Comparison of ENCODE assay signal across 12 cellular contexts in the genomic region with DNA sequence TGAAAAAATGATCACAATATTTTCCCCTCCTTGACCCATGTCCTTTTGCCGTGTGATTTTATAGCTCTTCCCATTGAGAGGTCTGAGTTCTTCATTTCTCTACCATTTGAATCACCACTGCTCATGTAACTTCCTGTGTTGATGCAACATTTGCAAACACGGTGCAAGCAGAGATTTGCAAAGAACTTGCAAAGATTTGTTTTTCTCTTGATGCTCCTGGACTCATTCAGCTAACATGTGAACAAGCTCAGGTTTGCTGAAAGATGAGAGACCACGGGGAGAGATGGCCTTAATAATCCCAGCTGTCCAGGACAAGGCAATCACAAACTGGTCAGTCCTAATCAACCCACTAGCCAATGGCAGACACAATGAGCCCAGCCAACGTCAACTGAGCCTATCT. TPM values are rescaled to one million over a fixed set of nuclear protein-coding genes. Genes with fewer than 3 reads are reported as not detected.
DNase-seq lines count a peak whose midpoint lies in the region; TF ChIP-seq lines count a peak whose summit lies in the region.
"Had no signal": no experiment of that assay in that cellular context is flagged by ENCODE, and none has a peak within 500 bp of the region (broad histone marks: within the 10 kb centered on the region; RNA-seq: fewer than 3 reads in every experiment).

No MANE protein-coding gene starts in this region.

- DNase-seq in NK-92 treated with Interleukin-12 subunit alpha and Interleukin-12 subunit beta, amount 100 ng/mL, for 24 hours (lab: John Stamatoyannopoulos, UW): peak; percentile 58
- no peak for DNase-seq in NK-92 (lab: John Stamatoyannopoulos, UW; ENCODE audit: unreplicated experiment)
- peak; percentile 79 for DNase-seq in NOMO-1 treated with DMSO at 0.1 percent for 48 hours (lab: John Stamatoyannopoulos, UW; ENCODE audit: unreplicated experiment)
- no peak for DNase-seq in mammary epithelial cell
- DNase-seq in hippocampal formation (lab: John Stamatoyannopoulos, UW): no peak
- no peak for DNase-seq in DMS114 treated with DMSO at 0.1 percent for 48 hours (lab: John Stamatoyannopoulos, UW; ENCODE audit: unreplicated experiment)
- no peak for DNase-seq in colonic mucosa
- DNase-seq: 8988T, kidney had no signal

- H3K9ac ChIP-seq in mammary epithelial cell (ENCODE audit: insufficient read depth, low read length) (no peak overlapping the region), colonic mucosa (ENCODE audit: low read depth in 2 of 2, low read length in 2 of 2) (no peak overlapping the region)

- no TSS peak for BruUV-seq in mammary epithelial cell (replicated peaks; lab: Mats Ljungman, UMichigan)

- H3K79me2 ChIP-seq in mammary epithelial cell (ENCODE audit: insufficient read depth, low read length): no peaks in the 10 kb centered on the region

- H3K9me3 ChIP-seq in mammary epithelial cell (replicated peaks; ENCODE audit: insufficient read depth, low read length) (no peaks in the 10 kb centered on the region), neutrophil (no peaks in the 10 kb centered on the region), colonic mucosa (no peaks in the 10 kb centered on the region)

- no peaks in the 10 kb centered on the region for H3K36me3 ChIP-seq in mammary epithelial cell (ENCODE audit: insufficient read depth, low read length)
- H3K36me3 ChIP-seq in neutrophil: peaks cover 98% of the 10 kb centered on the region
- no peaks in the 10 kb centered on the region for H3K36me3 ChIP-seq in colonic mucosa

- peaks cover 2% of the 10 kb centered on the region for H4K20me1 ChIP-seq in mammary epithelial cell (ENCODE audit: insufficient read depth, low read length)

- peak overlapping the region; percentile 46 for H2AFZ ChIP-seq in mammary epithelial cell (ENCODE audit: low read depth, low read length)

- intact Hi-C loops in mammary epithelial cell (cut with micrococcal nuclease): no loop called here
- intact Hi-C loops in colonic mucosa (cut with DNase I): no loop called here

- dilution Hi-C loops in mammary epithelial cell (cut with HindIII; ENCODE audit: low sequenced_read_pairs): no loop called here

- no peak overlapping the region for H3K4me3 ChIP-seq in mammary epithelial cell (replicated peaks in 1 of 3; ENCODE audit: insufficient read depth in 1 of 3, low read depth in 2 of 3, low read length in 3 of 3)
- peak overlapping the region; percentile 84 to 86 for H3K4me3 ChIP-seq in neutrophil (ENCODE audit: low read depth in 1 of 2, low read length in 1 of 2)
- H3K4me3 ChIP-seq in colonic mucosa: no peak overlapping the region

- TF ChIP-seq CTCF in mammary epithelial cell (conservative IDR thresholded peaks at IDR 0.05 in 1 of 2, IDR thresholded peaks at IDR 0.05 in 1 of 2; ENCODE audit: extremely low read depth in 1 of 2, insufficient read depth in 1 of 2, low read depth in 1 of 2, low read length in 2 of 2) (no peak), neutrophil (IDR thresholded peaks at IDR 0.05) (peak; percentile 13), colonic mucosa (IDR thresholded peaks at IDR 0.05) (no peak)

- WGBS in mammary epithelial cell (ENCODE audit: low coverage, missing lambda C conversion rate): 68% methylated on average over 4 of the region's 4 CpGs

- in situ Hi-C loops in mammary epithelial cell (cut with MboI; ENCODE audit: low sequenced_read_pairs in 2 of 2): no loop called here

- H3K27ac ChIP-seq in mammary epithelial cell (ENCODE audit: insufficient read depth, low read depth, low read length) (no peak overlapping the region), neutrophil (peak overlapping the region; percentile 91), colonic mucosa (no peak overlapping the region)

- no peaks in the 10 kb centered on the region for H3K4me1 ChIP-seq in mammary epithelial cell (ENCODE audit: insufficient read depth, low read length)
- H3K4me1 ChIP-seq in neutrophil (ENCODE audit: control insufficient read depth in 1 of 2, insufficient read depth in 1 of 2, low read depth in 1 of 2, low read length in 1 of 2): peaks cover 98 to 100% of the 10 kb centered on the region in 2 experiments
- no peaks in the 10 kb centered on the region for H3K4me1 ChIP-seq in colonic mucosa

- H3K27me3 ChIP-seq in mammary epithelial cell (ENCODE audit: insufficient read depth, low read length) (no peaks in the 10 kb centered on the region), neutrophil (no peaks in the 10 kb centered on the region), colonic mucosa (no peaks in the 10 kb centered on the region)

- no peak overlapping the region for H3K4me2 ChIP-seq in mammary epithelial cell (ENCODE audit: insufficient read depth, low read depth, low read length)

- CTCF ChIA-PET in mammary epithelial cell (lab: Charles Lee; ENCODE audit: low non-redundant PET): no interaction called here

RNA-seq across cellular contexts. Expression of a gene that starts 8.6 kb away (rescaled TPM):
- total RNA-seq in mammary epithelial cell (not detected), colonic mucosa (1 to 10 TPM in 1 of 2 donors, under 1 TPM in 1; 0.84 to 1.6 TPM)
- not detected for polyA plus RNA-seq in mammary epithelial cell
- not detected for polyA minus RNA-seq in mammary epithelial cell
- total RNA-seq: Daoy, HT-29 had no signal

RNA-seq across cellular contexts. Expression of a gene that starts 35.3 kb away (rescaled TPM):
- under 1 TPM; under 0.01 to 0.09 TPM for total RNA-seq in mammary epithelial cell
- 0.17 TPM for polyA plus RNA-seq in mammary epithelial cell
- polyA minus RNA-seq in mammary epithelial cell: not detected
- 1 to 10 TPM in 1 of 2 donors, under 1 TPM in 1; 0.62 to 6.4 TPM for total RNA-seq in colonic mucosa

RNA-seq across cellular contexts. Expression of a gene that starts 49.3 kb away (rescaled TPM):
- 10 to 100 TPM; 13.8 TPM for total RNA-seq in mammary epithelial cell
- 9.8 TPM for polyA plus RNA-seq in mammary epithelial cell
- 21.3 TPM for polyA minus RNA-seq in mammary epithelial cell
- total RNA-seq in colonic mucosa: 10 to 100 TPM; 11.1 to 11.8 TPM

Comparison
In these comparisons a context has a peak if more than half of its experiments do, and no peak if none do; other contexts are left out.
1. DNase-seq: peak in NK-92 treated with Interleukin-12 subunit alpha and Interleukin-12 subunit beta, amount 100 ng/mL, for 24 hours (single experiment) and NOMO-1 treated with DMSO at 0.1 percent for 48 hours (single experiment); none in NK-92 (single experiment), mammary epithelial cell (single experiment), hippocampal formation (0 of 2), DMS114 treated with DMSO at 0.1 percent for 48 hours (single experiment) and colonic mucosa (single experiment).
2. H3K4me3 ChIP-seq: peak in neutrophil (2 of 2); none in mammary epithelial cell (0 of 3) and colonic mucosa (single experiment).